In genomic region chr3:4710191-4710590, GRCh38 we compare ENCODE assay signal across 23 cellular contexts.
"Had no signal": no experiment of that assay in that cellular context is flagged by ENCODE, and none has a peak within 500 bp of the region (broad histone marks: within the 10 kb centered on the region; RNA-seq: fewer than 3 reads in every experiment).

No MANE protein-coding gene starts in this region.

- H3K4me1 ChIP-seq: prostate gland had no signal

- H3K27me3 ChIP-seq: left lung, pancreas, spleen, tibial nerve, upper lobe of left lung, vagina had no signal

- H3K9me3 Mint-ChIP-seq: naive B cell; natural killer cell; stimulated activated memory B cell treated with anti-CD40 and anti-IgM and Interleukin-4, amounts not matched to agents 10 μg/mL and 1 μg/mL and 100 μg/mL, for 72 hours; stimulated activated naive CD8-positive, alpha-beta T cell treated with anti-CD3 and anti-CD28 coated beads, Interleukin-15, amount 100 ng/mL, for 72 hours had no signal

- H3K27me3 Mint-ChIP-seq: naive B cell; stimulated activated memory B cell treated with anti-CD40 and anti-IgM and Interleukin-4, amounts not matched to agents 10 μg/mL and 1 μg/mL and 100 μg/mL, for 72 hours; stimulated activated naive CD8-positive, alpha-beta T cell treated with anti-CD3 and anti-CD28 coated beads, Interleukin-15, amount 100 ng/mL, for 72 hours had no signal

- H3K36me3 ChIP-seq: pancreas, prostate gland had no signal

- H3K27ac ChIP-seq: left lung, lower lobe of right lung, pancreas, prostate gland, skin epidermis, spleen, upper lobe of left lung, vagina had no signal

- H3K4me3 Mint-ChIP-seq: natural killer cell; stimulated activated memory B cell treated with anti-CD40 and anti-IgM and Interleukin-4, amounts not matched to agents 10 μg/mL and 1 μg/mL and 100 μg/mL, for 72 hours; stimulated activated naive CD8-positive, alpha-beta T cell treated with anti-CD3 and anti-CD28 coated beads, Interleukin-15, amount 100 ng/mL, for 72 hours had no signal

- DNase-seq: hippocampal formation; kidney; left colon; left lung; lower lobe of right lung; mammary epithelial cell; mesenchymal stem cell; naive B cell; natural killer cell; nucleus accumbens; pancreas; retina; spleen; stimulated activated CD4-positive, alpha-beta T cell treated with anti-CD3 and anti-CD28 coated beads, Interleukin-4, amount 100 ng/mL, for 24 hours; stimulated activated naive CD4-positive, alpha-beta T cell treated with Interleukin-2 at 50 U/mL for 16 hours; stimulated activated naive CD8-positive, alpha-beta T cell treated with anti-CD3 and anti-CD28 coated beads, Interleukin-15, amount 100 ng/mL, for 72 hours; substantia nigra; upper lobe of left lung had no signal

- H3K4me3 ChIP-seq: left lung, lower lobe of right lung, pancreas, prostate gland, skin epidermis, spleen, tibial nerve, upper lobe of left lung, vagina had no signal

- H3K27ac Mint-ChIP-seq: natural killer cell; stimulated activated memory B cell treated with anti-CD40 and anti-IgM and Interleukin-4, amounts not matched to agents 10 μg/mL and 1 μg/mL and 100 μg/mL, for 72 hours had no signal

- H3K9me3 ChIP-seq: left lung, lower lobe of right lung, pancreas, prostate gland, spleen, upper lobe of left lung, vagina had no signal
